ENCODE assay signal across 2 cellular contexts in the genomic region with DNA sequence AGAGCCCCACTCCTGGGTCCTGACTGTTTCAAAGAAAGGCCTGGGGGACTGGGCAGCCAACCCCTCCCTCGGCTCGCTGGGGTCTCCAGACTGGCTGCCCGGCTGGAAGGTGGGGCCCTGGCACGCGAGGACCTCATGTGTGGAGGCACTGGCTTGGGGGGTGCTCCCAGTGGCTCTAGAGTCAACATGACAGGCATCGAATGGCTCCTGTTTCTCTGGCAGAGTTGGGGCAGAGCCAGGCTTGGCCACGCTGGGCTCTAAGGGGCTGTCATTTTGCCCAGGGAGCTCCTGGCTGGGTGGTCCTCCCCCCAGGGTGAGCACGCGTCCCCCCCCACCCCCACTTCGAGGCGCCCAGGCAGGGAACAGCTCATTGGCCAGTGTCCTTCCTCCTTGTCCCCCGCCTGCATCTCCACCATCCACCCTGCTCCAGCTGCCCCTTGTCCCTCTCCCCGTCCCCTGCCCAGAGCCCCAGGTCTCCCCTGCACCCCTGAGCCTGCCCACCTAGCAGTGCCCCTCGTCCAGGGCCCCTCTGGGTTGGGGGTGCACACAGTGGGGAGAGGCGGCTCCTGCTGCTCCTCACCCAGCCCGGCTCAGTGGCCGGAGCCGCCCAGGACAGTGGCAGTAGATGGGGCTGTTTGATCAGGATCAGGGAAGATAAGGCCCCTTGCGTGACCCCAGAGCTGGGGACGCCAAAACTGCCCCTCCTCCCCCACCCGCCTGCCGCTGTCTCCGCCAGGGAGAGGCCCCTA.
TF ChIP-seq lines count a peak whose summit lies in the region.

No MANE protein-coding gene starts in this region.

TF ChIP-seq in HEK293, 187 proteins besides CTCF, POLR2A, EP300 and RAD21 (continued from another document):
- TF ChIP-seq ZBTB20 (tag by site-specific recombination; IDR thresholded peaks at IDR 0.05) (no peak), GLIS1 (tag by site-specific recombination; IDR thresholded peaks at IDR 0.05) (peak; percentile 82)
- TF ChIP-seq, protein P1, sequence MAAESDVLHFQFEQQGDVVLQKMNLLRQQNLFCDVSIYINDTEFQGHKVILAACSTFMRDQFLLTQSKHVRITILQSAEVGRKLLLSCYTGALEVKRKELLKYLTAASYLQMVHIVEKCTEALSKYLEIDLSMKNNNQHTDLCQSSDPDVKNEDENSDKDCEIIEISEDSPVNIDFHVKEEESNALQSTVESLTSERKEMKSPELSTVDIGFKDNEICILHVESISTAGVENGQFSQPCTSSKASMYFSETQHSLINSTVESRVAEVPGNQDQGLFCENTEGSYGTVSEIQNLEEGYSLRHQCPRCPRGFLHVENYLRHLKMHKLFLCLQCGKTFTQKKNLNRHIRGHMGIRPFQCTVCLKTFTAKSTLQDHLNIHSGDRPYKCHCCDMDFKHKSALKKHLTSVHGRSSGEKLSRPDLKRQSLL (tag by site-specific recombination; IDR thresholded peaks at IDR 0.05) = peak; percentile 45; the same call in 1 of the 2 replicates
- TF ChIP-seq, protein P2, sequence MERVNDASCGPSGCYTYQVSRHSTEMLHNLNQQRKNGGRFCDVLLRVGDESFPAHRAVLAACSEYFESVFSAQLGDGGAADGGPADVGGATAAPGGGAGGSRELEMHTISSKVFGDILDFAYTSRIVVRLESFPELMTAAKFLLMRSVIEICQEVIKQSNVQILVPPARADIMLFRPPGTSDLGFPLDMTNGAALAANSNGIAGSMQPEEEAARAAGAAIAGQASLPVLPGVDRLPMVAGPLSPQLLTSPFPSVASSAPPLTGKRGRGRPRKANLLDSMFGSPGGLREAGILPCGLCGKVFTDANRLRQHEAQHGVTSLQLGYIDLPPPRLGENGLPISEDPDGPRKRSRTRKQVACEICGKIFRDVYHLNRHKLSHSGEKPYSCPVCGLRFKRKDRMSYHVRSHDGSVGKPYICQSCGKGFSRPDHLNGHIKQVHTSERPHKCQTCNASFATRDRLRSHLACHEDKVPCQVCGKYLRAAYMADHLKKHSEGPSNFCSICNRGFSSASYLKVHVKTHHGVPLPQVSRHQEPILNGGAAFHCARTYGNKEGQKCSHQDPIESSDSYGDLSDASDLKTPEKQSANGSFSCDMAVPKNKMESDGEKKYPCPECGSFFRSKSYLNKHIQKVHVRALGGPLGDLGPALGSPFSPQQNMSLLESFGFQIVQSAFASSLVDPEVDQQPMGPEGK (tag by site-specific recombination; IDR thresholded peaks at IDR 0.05) = 0 out of 2 replicates have a peak, but pooled peaks have one; percentile 19

TF ChIP-seq in SK-N-SH treated with all-trans-retinoic acid at 6 μM for 48 hours, 23 proteins besides CTCF, POLR2A, EP300 and RAD21 (continued from another document):
- TF ChIP-seq, protein P3, sequence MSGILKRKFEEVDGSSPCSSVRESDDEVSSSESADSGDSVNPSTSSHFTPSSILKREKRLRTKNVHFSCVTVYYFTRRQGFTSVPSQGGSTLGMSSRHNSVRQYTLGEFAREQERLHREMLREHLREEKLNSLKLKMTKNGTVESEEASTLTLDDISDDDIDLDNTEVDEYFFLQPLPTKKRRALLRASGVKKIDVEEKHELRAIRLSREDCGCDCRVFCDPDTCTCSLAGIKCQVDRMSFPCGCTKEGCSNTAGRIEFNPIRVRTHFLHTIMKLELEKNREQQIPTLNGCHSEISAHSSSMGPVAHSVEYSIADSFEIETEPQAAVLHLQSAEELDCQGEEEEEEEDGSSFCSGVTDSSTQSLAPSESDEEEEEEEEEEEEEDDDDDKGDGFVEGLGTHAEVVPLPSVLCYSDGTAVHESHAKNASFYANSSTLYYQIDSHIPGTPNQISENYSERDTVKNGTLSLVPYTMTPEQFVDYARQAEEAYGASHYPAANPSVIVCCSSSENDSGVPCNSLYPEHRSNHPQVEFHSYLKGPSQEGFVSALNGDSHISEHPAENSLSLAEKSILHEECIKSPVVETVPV (CRISPR knock-in tag; IDR thresholded peaks at IDR 0.05) = no peak
- TF ChIP-seq ZNF8 (CRISPR knock-in tag; IDR thresholded peaks at IDR 0.05) = no peak
- TF ChIP-seq, protein P4, sequence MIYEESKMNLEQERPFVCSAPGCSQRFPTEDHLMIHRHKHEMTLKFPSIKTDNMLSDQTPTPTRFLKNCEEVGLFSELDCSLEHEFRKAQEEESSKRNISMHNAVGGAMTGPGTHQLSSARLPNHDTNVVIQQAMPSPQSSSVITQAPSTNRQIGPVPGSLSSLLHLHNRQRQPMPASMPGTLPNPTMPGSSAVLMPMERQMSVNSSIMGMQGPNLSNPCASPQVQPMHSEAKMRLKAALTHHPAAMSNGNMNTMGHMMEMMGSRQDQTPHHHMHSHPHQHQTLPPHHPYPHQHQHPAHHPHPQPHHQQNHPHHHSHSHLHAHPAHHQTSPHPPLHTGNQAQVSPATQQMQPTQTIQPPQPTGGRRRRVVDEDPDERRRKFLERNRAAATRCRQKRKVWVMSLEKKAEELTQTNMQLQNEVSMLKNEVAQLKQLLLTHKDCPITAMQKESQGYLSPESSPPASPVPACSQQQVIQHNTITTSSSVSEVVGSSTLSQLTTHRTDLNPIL (CRISPR knock-in tag; IDR thresholded peaks at IDR 0.05; ENCODE audit: low read depth) = no peak
- no peak for TF ChIP-seq PPARA (CRISPR knock-in tag; IDR thresholded peaks at IDR 0.05; ENCODE audit: borderline replicate concordance)
- TF ChIP-seq BACH2 (CRISPR knock-in tag; IDR thresholded peaks at IDR 0.05; ENCODE audit: borderline replicate concordance) = no peak
- TF ChIP-seq ESRRG (CRISPR knock-in tag; IDR thresholded peaks at IDR 0.05) = no peak
